ENCODE assay signal across 8 cellular contexts in the genomic region with DNA sequence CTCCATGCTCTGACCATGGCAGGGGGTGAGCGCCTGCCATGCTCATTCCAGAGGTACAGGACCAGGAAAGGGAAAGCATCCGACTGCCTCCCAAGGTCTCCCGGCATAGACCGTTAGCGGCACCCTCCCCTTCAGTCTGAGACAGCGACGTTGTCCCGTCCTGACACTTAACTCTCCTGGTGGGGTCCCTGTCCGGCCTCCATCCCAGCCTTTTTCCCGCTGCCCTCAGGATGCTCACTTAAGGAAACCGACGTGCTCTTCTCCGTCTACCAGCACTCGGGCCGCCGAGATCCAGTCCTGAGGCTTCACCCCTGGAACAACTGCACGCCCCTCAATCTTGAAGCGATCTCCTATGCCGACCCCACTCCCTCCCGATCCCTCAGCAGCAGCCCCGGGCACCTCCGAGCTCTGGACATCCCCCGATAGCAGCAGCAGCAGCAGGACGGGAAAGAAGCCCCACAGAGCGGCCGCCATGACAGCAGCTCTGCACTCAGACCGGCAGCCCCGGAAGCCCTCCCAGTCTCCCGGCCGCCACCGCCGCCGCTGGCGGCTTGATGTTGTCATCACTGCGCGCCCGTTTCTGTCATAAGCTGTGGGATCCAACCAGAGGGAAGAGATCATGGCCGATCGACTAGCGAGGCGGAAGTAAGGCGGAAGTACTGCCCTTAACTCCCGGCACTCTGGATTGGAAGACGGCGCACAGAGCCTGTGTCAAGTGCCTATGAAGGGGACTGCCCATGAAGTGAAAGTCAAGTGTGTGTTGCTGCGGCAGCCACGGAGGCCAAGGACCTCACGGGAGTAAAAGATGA. TPM values are rescaled to one million over a fixed set of nuclear protein-coding genes. Genes with fewer than 3 reads are reported as not detected.
DNase-seq lines count a peak whose midpoint lies in the region; ATAC-seq and TF ChIP-seq lines count a peak whose summit lies in the region.

A gene (minus strand): TSS at position 497 of the 809 bp plus-strand sequence. CDS start 23 bp downstream, at position 474.
A gene (plus strand): TSS at position 718 of the 809 bp plus-strand sequence. CDS start 449 bp downstream, outside the sequence.

- TF ChIP-seq RAD21 in Ishikawa (IDR thresholded peaks at IDR 0.05; ENCODE audit: low read depth): no peak

- peak; percentile 98 for ATAC-seq in GM21619 (IDR thresholded peaks at IDR 0.05; ENCODE audit: unreplicated experiment)

- DNase-seq in DMS153 treated with DMSO at 0.1 percent for 48 hours (lab: John Stamatoyannopoulos, UW; ENCODE audit: unreplicated experiment) (peak; percentile 84), OCI-M2 (lab: John Stamatoyannopoulos, UW; ENCODE audit: unreplicated experiment) (peak; percentile 69), epithelial cell of prostate (ENCODE audit: low read depth, low spot score) (peak; percentile 98)
- peak; percentile 99 for DNase-seq in activated T-cell treated with anti-CD3 and anti-CD28 coated beads, Interleukin-2, amount 50 U/mL, for 1 hour
- DNase-seq in stimulated activated CD8-positive, alpha-beta memory T cell treated with anti-CD3 and anti-CD28 coated beads, Interleukin-2, amount 100 ng/mL, for 48 hours (ENCODE audit: low read depth in 2 of 2): peak; percentile 94 to 99

- H3K9me3 ChIP-seq in mononuclear cell (ENCODE audit: low read depth, low read length): no peaks in the 10 kb centered on the region

- H3K27ac ChIP-seq in epithelial cell of prostate: peak within 1 kb of the TSS; percentile 81

- TF ChIP-seq EP300 in Ishikawa (IDR thresholded peaks at IDR 0.05; ENCODE audit: borderline replicate concordance): no peak

- H3K4me3 ChIP-seq in mononuclear cell (ENCODE audit: low read length): peak within 1 kb of the TSS; percentile 99

- no peaks in the 10 kb centered on the region for H3K27me3 ChIP-seq in mononuclear cell (ENCODE audit: insufficient read depth, low read length)

- H3K4me1 ChIP-seq in mononuclear cell (ENCODE audit: insufficient read depth, low read length): peaks cover 27% of the 10 kb centered on the region

TF ChIP-seq in Ishikawa, 13 proteins besides CTCF, POLR2A, EP300 and RAD21:
- TF ChIP-seq NFIC (IDR thresholded peaks at IDR 0.05): no peak
- peak; percentile 99 for TF ChIP-seq CREB1 (IDR thresholded peaks at IDR 0.05; ENCODE audit: low read depth)
- peak; percentile 97; the same call in 1 of the 2 replicates for TF ChIP-seq YY1 (IDR thresholded peaks at IDR 0.05; ENCODE audit: low read depth)
- no peak; the same call in 1 of the 2 replicates for TF ChIP-seq TCF12 (IDR thresholded peaks at IDR 0.05; ENCODE audit: low read depth)
- TF ChIP-seq TEAD4 (IDR thresholded peaks at IDR 0.05): peak; percentile 3; the same call in 1 of the 2 replicates
- peak; percentile 9; the same call in 1 of the 2 replicates for TF ChIP-seq EGR1 (IDR thresholded peaks at IDR 0.05)
- TF ChIP-seq TAF1 (IDR thresholded peaks at IDR 0.05; ENCODE audit: low read depth): peak; percentile 79
- no peak for TF ChIP-seq FOXM1 (IDR thresholded peaks at IDR 0.05; ENCODE audit: borderline replicate concordance, low read depth)
- TF ChIP-seq, protein P1, sequence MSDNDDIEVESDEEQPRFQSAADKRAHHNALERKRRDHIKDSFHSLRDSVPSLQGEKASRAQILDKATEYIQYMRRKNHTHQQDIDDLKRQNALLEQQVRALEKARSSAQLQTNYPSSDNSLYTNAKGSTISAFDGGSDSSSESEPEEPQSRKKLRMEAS (IDR thresholded peaks at IDR 0.05): peak; percentile 85; the same call in 1 of the 2 replicates

RNA-seq across cellular contexts. Expression of the first gene that starts in this region (rescaled TPM):
- 34.7 TPM for total RNA-seq in mononuclear cell

RNA-seq across cellular contexts. Expression of the second gene that starts in this region (rescaled TPM):
- total RNA-seq in mononuclear cell: 4.5 TPM

Comparison
In these comparisons a context has a peak if more than half of its experiments do, and no peak if none do; other contexts are left out.
1. Peak in every context shown above with its lines: DNase-seq, ATAC-seq, H3K4me3 ChIP-seq and H3K27ac ChIP-seq.